Comparison of ENCODE assay signal across 18 cellular contexts in the genomic region with DNA sequence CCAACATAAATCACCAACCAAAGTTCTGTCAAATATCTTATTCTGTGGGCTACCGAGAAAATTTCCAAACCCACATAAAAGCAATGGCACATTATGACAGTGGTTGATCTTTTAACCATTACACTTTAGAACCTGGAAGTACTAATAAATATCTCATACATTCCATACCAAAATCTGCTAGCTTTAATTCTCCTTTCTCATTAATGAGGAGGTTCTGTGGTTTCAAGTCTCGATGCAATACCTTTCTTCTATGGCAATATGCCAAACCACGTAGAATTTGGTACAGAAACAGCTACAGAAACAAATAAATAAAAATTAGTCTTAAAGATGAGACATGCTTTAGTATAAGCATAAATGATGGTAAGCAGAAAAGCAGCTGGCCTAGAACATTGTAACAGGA.
DNase-seq lines count a peak whose midpoint lies in the region; ATAC-seq, FAIRE-seq and TF ChIP-seq lines count a peak whose summit lies in the region.
"Had no signal": no experiment of that assay in that cellular context is flagged by ENCODE, and none has a peak within 500 bp of the region (broad histone marks: within the 10 kb centered on the region; RNA-seq: fewer than 3 reads in every experiment).

No MANE protein-coding gene starts in this region.

- H3K27me3 ChIP-seq in MM.1S (replicated peaks; ENCODE audit: insufficient read depth, low read length) (no peaks in the 10 kb centered on the region), K562 (ENCODE audit: control insufficient read depth in 2 of 2, insufficient read depth in 2 of 2, low read length in 2 of 2) (no peaks in the 10 kb centered on the region), neural progenitor cell (no peaks in the 10 kb centered on the region)
- H3K27me3 ChIP-seq: right lobe of liver, upper lobe of right lung had no signal

- no peak overlapping the region for H3K9ac ChIP-seq in MM.1S (ENCODE audit: low read length)
- H3K9ac ChIP-seq in K562 (ENCODE audit: insufficient read depth in 1 of 2, low read depth in 2 of 2, low read length in 2 of 2), result no peak overlapping the region
- no peak overlapping the region for H3K9ac ChIP-seq in neural progenitor cell

- H3K27ac ChIP-seq in MM.1S (ENCODE audit: low read length) (no peak overlapping the region), K562 (ENCODE audit: extremely low read depth, low read depth, low read length) (no peak overlapping the region), neural progenitor cell (no peak overlapping the region)
- H3K27ac ChIP-seq: right lobe of liver, upper lobe of right lung had no signal

- no peaks in the 10 kb centered on the region for H3K9me3 Mint-ChIP-seq in natural killer cell treated with Interleukin-12 subunit alpha and Interleukin-12 subunit beta and Interleukin-15 and Interleukin-18, amount 100 ng/mL, for 72 hours
- no peaks in the 10 kb centered on the region for H3K9me3 Mint-ChIP-seq in neural progenitor cell
- H3K9me3 Mint-ChIP-seq: activated CD4-positive, alpha-beta T cell treated with anti-CD3 and anti-CD28 coated beads, Interleukin-2, amount 10 ng/mL, durations not matched to agents 7 days and 5 days; stimulated activated memory B cell treated with anti-CD40 and anti-IgM and Interleukin-4, amounts not matched to agents 10 μg/mL and 1 μg/mL and 100 μg/mL, for 72 hours; T-helper 2 cell treated with Interferon-gamma antibody and Interleukin-4, amounts not matched to agents 5 μg/mL and 100 μg/mL, for 36 hours had no signal

- H4K20me1 ChIP-seq in MM.1S (ENCODE audit: insufficient read depth, low read length) (no peaks in the 10 kb centered on the region), K562 (replicated peaks; ENCODE audit: control insufficient read depth, insufficient read depth, low read length) (no peaks in the 10 kb centered on the region), neural progenitor cell (ENCODE audit: low read depth) (no peaks in the 10 kb centered on the region)

- H3K27me3 Mint-ChIP-seq in natural killer cell treated with Interleukin-12 subunit alpha and Interleukin-12 subunit beta and Interleukin-15 and Interleukin-18, amount 100 ng/mL, for 72 hours, result no peaks in the 10 kb centered on the region
- no peaks in the 10 kb centered on the region for H3K27me3 Mint-ChIP-seq in neural progenitor cell (ENCODE audit: insufficient read depth, low read depth)
- H3K27me3 Mint-ChIP-seq: activated CD4-positive, alpha-beta T cell treated with anti-CD3 and anti-CD28 coated beads, Interleukin-2, amount 10 ng/mL, durations not matched to agents 7 days and 5 days; stimulated activated memory B cell treated with anti-CD40 and anti-IgM and Interleukin-4, amounts not matched to agents 10 μg/mL and 1 μg/mL and 100 μg/mL, for 72 hours had no signal

- no peak for TF ChIP-seq POLR2A in K562 (conservative IDR thresholded peaks at IDR 0.05)

- no peak overlapping the region for H3K4me3 Mint-ChIP-seq in natural killer cell treated with Interleukin-12 subunit alpha and Interleukin-12 subunit beta and Interleukin-15 and Interleukin-18, amount 100 ng/mL, for 72 hours
- no peak overlapping the region for H3K4me3 Mint-ChIP-seq in neural progenitor cell
- H3K4me3 Mint-ChIP-seq: activated CD4-positive, alpha-beta T cell treated with anti-CD3 and anti-CD28 coated beads, Interleukin-2, amount 10 ng/mL, durations not matched to agents 7 days and 5 days; CD14-positive monocyte; stimulated activated memory B cell treated with anti-CD40 and anti-IgM and Interleukin-4, amounts not matched to agents 10 μg/mL and 1 μg/mL and 100 μg/mL, for 72 hours had no signal

- H3K4me2 ChIP-seq in MM.1S (ENCODE audit: low read depth, low read length) (no peak overlapping the region), K562 (ENCODE audit: insufficient read depth, low read length) (no peak overlapping the region), neural progenitor cell (no peak overlapping the region)

- peak overlapping the region; percentile 50 to 67 for H3K27ac Mint-ChIP-seq in natural killer cell treated with Interleukin-12 subunit alpha and Interleukin-12 subunit beta and Interleukin-15 and Interleukin-18, amount 100 ng/mL, for 72 hours
- H3K27ac Mint-ChIP-seq in neural progenitor cell, result no peak overlapping the region
- H3K27ac Mint-ChIP-seq: CD14-positive monocyte; stimulated activated memory B cell treated with anti-CD40 and anti-IgM and Interleukin-4, amounts not matched to agents 10 μg/mL and 1 μg/mL and 100 μg/mL, for 72 hours had no signal

- H3K9me3 ChIP-seq in MM.1S (replicated peaks; ENCODE audit: insufficient read depth, low read length), result no peaks in the 10 kb centered on the region
- no peaks in the 10 kb centered on the region for H3K9me3 ChIP-seq in K562 (replicated peaks; ENCODE audit: control insufficient read depth, insufficient read depth, low read depth, low read length)
- no peaks in the 10 kb centered on the region for H3K9me3 ChIP-seq in neural progenitor cell (ENCODE audit: low read depth)
- H3K9me3 ChIP-seq: right lobe of liver, upper lobe of right lung had no signal

- no peak for TF ChIP-seq CTCF in MM.1S (IDR thresholded peaks at IDR 0.05; ENCODE audit: low read length)
- TF ChIP-seq CTCF in K562 (IDR thresholded peaks at IDR 0.05 in 2 of 3, conservative IDR thresholded peaks at IDR 0.05 in 1 of 3; ENCODE audit: insufficient read depth in 2 of 3, low read depth in 1 of 3, low read length in 3 of 3), result no peak
- TF ChIP-seq CTCF in neural progenitor cell (IDR thresholded peaks at IDR 0.05), result no peak

- DNase-seq in GM03348 (ENCODE audit: low spot score) (peak; percentile 4), MM.1S (peak; percentile 46), K562 (ENCODE audit: extremely low read depth in 1 of 4, low spot score in 3 of 4) (no peak), GOT3 (lab: John Stamatoyannopoulos, UW) (no peak), neural progenitor cell (ENCODE audit: low spot score) (no peak)
- no peak for DNase-seq in natural killer cell treated with Interleukin-12 subunit alpha and Interleukin-12 subunit beta and Interleukin-15 and Interleukin-18, amount 100 ng/mL, for 72 hours (ENCODE audit: low spot score)
- no peak for DNase-seq in activated naive CD4-positive, alpha-beta T cell treated with Interleukin-2 at 50 U/mL for 16 hours
- DNase-seq: activated CD4-positive, alpha-beta T cell treated with anti-CD3 and anti-CD28 coated beads, Interleukin-2, amount 10 ng/mL, durations not matched to agents 7 days and 5 days; anterior cingulate cortex; NCI-H187; NCI-H524 treated with DMSO at 0.1 percent for 48 hours; right lobe of liver; upper lobe of right lung had no signal

- H3K4me1 ChIP-seq in MM.1S (ENCODE audit: low read length) (peaks cover 22% of the 10 kb centered on the region), K562 (replicated peaks in 1 of 2; ENCODE audit: control insufficient read depth in 2 of 2, insufficient read depth in 2 of 2, low read length in 2 of 2) (no peaks in the 10 kb centered on the region), neural progenitor cell (peaks cover 2% of the 10 kb centered on the region)
- H3K4me1 ChIP-seq: right lobe of liver, upper lobe of right lung had no signal

- intact Hi-C loops in K562 (cut with micrococcal nuclease), result no loop called here

- H3K36me3 ChIP-seq in MM.1S (replicated peaks; ENCODE audit: insufficient read depth, low read length) (no peaks in the 10 kb centered on the region; the same call in 1 of the 2 replicates), K562 (ENCODE audit: control insufficient read depth, insufficient read depth, low read length) (peaks cover 51% of the 10 kb centered on the region), neural progenitor cell (peaks cover 33% of the 10 kb centered on the region)

- no TSS peak for BruUV-seq in K562 (replicated peaks; lab: Mats Ljungman, UMichigan)

- FAIRE-seq in K562 (lab: Jason Lieb, UNC), result no peak
- FAIRE-seq: H1 had no signal

- H3K4me1 Mint-ChIP-seq in natural killer cell treated with Interleukin-12 subunit alpha and Interleukin-12 subunit beta and Interleukin-15 and Interleukin-18, amount 100 ng/mL, for 72 hours (ENCODE audit: low read depth in 2 of 2), result peaks cover 3 to 9% of the 10 kb centered on the region in 2 donors
- H3K4me1 Mint-ChIP-seq in neural progenitor cell, result no peaks in the 10 kb centered on the region
- H3K4me1 Mint-ChIP-seq: CD14-positive monocyte; stimulated activated memory B cell treated with anti-CD40 and anti-IgM and Interleukin-4, amounts not matched to agents 10 μg/mL and 1 μg/mL and 100 μg/mL, for 72 hours had no signal

- TF ChIP-seq EP300 in K562 (IDR thresholded peaks at IDR 0.05; ENCODE audit: low read length), result no peak

- POLR2A ChIA-PET in K562 (lab: Yijun Ruan, JAX), result interaction anchor here (1.0 kb wide), 1 partner anchor 105 kb away, joined by 3 read pairs; a partner anchor contains a TSS

- CTCF ChIA-PET in K562 (lab: Yijun Ruan, JAX; ENCODE audit: low intra/inter-chr PET ratio), result no interaction called here

- H3F3A ChIP-seq in MM.1S (ENCODE audit: insufficient read depth, low read length) (0 out of 2 replicates have a peak, but pooled peaks cover 2% of the 10 kb centered on the region), neural progenitor cell (ENCODE audit: low read depth) (peaks cover 1% of the 10 kb centered on the region)

- no peaks in the 10 kb centered on the region; the same call in 1 of the 2 replicates for H3K79me2 ChIP-seq in MM.1S (ENCODE audit: low read length)
- no peaks in the 10 kb centered on the region for H3K79me2 ChIP-seq in K562 (ENCODE audit: control insufficient read depth, insufficient read depth, low read length)
- no peaks in the 10 kb centered on the region for H3K79me2 ChIP-seq in neural progenitor cell (ENCODE audit: low read depth)

- H3K9me1 ChIP-seq in K562 (ENCODE audit: control insufficient read depth, insufficient read depth, low read length), result no peaks in the 10 kb centered on the region

- in situ Hi-C loops in K562 (cut with MboI), result no loop called here

- H3K4me3 ChIP-seq in MM.1S (ENCODE audit: low read length) (no peak overlapping the region), K562 (no peak overlapping the region), neural progenitor cell (no peak overlapping the region)
- H3K4me3 ChIP-seq: right lobe of liver, upper lobe of right lung had no signal

- no peaks in the 10 kb centered on the region for H3K9me2 ChIP-seq in MM.1S (replicated peaks; ENCODE audit: insufficient read depth, low read length)

- no peaks in the 10 kb centered on the region for H3K36me3 Mint-ChIP-seq in natural killer cell treated with Interleukin-12 subunit alpha and Interleukin-12 subunit beta and Interleukin-15 and Interleukin-18, amount 100 ng/mL, for 72 hours
- peaks cover 44% of the 10 kb centered on the region for H3K36me3 Mint-ChIP-seq in neural progenitor cell

- ATAC-seq in K562, result no peak
- ATAC-seq in natural killer cell treated with Interleukin-12 subunit alpha and Interleukin-12 subunit beta and Interleukin-15 and Interleukin-18, amount 100 ng/mL, for 72 hours, result no peak
- ATAC-seq in GM18520 (IDR thresholded peaks at IDR 0.05; ENCODE audit: unreplicated experiment), result no peak
- ATAC-seq: right lobe of liver; stimulated activated memory B cell treated with anti-CD40 and anti-IgM and Interleukin-4, amounts not matched to agents 10 μg/mL and 1 μg/mL and 100 μg/mL, for 72 hours; upper lobe of right lung had no signal

- 67% methylated on average over 3 of the region's 3 CpGs for WGBS in K562 (ENCODE audit: insufficient coverage, low coverage, missing lambda C conversion rate)

- H2AFZ ChIP-seq in MM.1S (ENCODE audit: low read length) (no peak overlapping the region), K562 (ENCODE audit: low read depth, low read length) (no peak overlapping the region), neural progenitor cell (replicated peaks) (no peak overlapping the region)

- TF ChIP-seq RAD21 in K562 (CRISPR knock-in tag; conservative IDR thresholded peaks at IDR 0.05 in 1 of 2, IDR thresholded peaks at IDR 0.05 in 1 of 2), result no peak

Comparison
In these comparisons a context has a peak if more than half of its experiments do, and no peak if none do; other contexts are left out.
1. DNase-seq: peak in GM03348 (single experiment) and MM.1S (single experiment); none in K562 (0 of 4), natural killer cell treated with Interleukin-12 subunit alpha and Interleukin-12 subunit beta and Interleukin-15 and Interleukin-18, amount 100 ng/mL, for 72 hours (single experiment), GOT3 (single experiment), neural progenitor cell (single experiment) and activated naive CD4-positive, alpha-beta T cell treated with Interleukin-2 at 50 U/mL for 16 hours (single experiment).